1 cellular context compared by ENCODE assay signal in the genomic region with DNA sequence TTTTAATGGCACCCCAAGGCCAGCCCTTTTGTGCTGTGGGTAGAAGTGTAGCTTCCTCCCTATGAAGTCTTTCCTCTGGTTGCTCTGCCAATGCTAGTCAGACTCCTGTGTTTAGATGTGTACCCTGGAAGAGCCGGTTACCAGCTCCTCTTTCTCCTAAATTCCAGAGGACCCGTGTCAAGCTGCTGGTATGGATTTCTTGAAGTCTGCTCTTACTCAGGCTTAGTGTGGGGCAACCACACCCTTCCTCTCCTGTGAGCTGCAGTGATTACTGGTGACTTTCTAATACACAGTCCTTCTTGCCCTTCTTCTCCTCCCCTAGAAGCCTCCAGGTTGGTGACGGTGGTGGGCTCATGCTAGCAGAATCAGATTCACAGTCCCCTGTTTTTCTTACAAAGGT.
TF ChIP-seq lines count a peak whose summit lies in the region.

No MANE protein-coding gene starts in this region.

TF ChIP-seq in GM23338, 12 proteins besides CTCF, POLR2A, EP300 and RAD21 (continued from another document):
- TF ChIP-seq, protein P1, sequence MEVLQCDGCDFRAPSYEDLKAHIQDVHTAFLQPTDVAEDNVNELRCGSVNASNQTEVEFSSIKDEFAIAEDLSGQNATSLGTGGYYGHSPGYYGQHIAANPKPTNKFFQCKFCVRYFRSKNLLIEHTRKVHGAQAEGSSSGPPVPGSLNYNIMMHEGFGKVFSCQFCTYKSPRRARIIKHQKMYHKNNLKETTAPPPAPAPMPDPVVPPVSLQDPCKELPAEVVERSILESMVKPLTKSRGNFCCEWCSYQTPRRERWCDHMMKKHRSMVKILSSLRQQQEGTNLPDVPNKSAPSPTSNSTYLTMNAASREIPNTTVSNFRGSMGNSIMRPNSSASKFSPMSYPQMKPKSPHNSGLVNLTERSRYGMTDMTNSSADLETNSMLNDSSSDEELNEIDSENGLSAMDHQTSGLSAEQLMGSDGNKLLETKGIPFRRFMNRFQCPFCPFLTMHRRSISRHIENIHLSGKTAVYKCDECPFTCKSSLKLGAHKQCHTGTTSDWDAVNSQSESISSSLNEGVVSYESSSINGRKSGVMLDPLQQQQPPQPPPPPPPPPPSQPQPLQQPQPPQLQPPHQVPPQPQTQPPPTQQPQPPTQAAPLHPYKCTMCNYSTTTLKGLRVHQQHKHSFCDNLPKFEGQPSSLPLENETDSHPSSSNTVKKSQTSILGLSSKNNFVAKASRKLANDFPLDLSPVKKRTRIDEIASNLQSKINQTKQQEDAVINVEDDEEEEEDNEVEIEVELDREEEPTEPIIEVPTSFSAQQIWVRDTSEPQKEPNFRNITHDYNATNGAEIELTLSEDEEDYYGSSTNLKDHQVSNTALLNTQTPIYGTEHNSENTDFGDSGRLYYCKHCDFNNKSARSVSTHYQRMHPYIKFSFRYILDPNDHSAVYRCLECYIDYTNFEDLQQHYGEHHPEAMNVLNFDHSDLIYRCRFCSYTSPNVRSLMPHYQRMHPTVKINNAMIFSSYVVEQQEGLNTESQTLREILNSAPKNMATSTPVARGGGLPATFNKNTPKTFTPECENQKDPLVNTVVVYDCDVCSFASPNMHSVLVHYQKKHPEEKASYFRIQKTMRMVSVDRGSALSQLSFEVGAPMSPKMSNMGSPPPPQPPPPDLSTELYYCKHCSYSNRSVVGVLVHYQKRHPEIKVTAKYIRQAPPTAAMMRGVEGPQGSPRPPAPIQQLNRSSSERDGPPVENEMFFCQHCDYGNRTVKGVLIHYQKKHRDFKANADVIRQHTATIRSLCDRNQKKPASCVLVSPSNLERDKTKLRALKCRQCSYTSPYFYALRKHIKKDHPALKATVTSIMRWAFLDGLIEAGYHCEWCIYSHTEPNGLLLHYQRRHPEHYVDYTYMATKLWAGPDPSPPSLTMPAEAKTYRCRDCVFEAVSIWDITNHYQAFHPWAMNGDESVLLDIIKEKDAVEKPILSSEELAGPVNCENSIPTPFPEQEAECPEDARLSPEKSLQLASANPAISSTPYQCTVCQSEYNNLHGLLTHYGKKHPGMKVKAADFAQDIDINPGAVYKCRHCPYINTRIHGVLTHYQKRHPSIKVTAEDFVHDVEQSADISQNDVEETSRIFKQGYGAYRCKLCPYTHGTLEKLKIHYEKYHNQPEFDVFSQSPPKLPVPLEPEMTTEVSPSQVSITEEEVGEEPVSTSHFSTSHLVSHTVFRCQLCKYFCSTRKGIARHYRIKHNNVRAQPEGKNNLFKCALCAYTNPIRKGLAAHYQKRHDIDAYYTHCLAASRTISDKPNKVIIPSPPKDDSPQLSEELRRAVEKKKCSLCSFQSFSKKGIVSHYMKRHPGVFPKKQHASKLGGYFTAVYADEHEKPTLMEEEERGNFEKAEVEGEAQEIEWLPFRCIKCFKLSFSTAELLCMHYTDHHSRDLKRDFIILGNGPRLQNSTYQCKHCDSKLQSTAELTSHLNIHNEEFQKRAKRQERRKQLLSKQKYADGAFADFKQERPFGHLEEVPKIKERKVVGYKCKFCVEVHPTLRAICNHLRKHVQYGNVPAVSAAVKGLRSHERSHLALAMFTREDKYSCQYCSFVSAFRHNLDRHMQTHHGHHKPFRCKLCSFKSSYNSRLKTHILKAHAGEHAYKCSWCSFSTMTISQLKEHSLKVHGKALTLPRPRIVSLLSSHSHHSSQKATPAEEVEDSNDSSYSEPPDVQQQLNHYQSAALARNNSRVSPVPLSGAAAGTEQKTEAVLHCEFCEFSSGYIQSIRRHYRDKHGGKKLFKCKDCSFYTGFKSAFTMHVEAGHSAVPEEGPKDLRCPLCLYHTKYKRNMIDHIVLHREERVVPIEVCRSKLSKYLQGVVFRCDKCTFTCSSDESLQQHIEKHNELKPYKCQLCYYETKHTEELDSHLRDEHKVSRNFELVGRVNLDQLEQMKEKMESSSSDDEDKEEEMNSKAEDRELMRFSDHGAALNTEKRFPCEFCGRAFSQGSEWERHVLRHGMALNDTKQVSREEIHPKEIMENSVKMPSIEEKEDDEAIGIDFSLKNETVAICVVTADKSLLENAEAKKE (CRISPR knock-in tag; IDR thresholded peaks at IDR 0.05), result no peak
- TF ChIP-seq JUNB (IDR thresholded peaks at IDR 0.05; ENCODE audit: unreplicated experiment), result no peak
- no peak for TF ChIP-seq CREB1 (CRISPR knock-in tag; IDR thresholded peaks at IDR 0.05; ENCODE audit: low read depth)
- no peak for TF ChIP-seq REST (IDR thresholded peaks at IDR 0.05; ENCODE audit: unreplicated experiment)
- no peak for TF ChIP-seq EZH2 (IDR thresholded peaks at IDR 0.05; ENCODE audit: low read depth, unreplicated experiment)
- no peak for TF ChIP-seq EZH2phosphoT487 (IDR thresholded peaks at IDR 0.05; ENCODE audit: unreplicated experiment)
- TF ChIP-seq ZNF331 (CRISPR knock-in tag; IDR thresholded peaks at IDR 0.05; ENCODE audit: low read depth), result no peak
- no peak for TF ChIP-seq NANOG (IDR thresholded peaks at IDR 0.05; ENCODE audit: borderline replicate concordance)
- no peak for TF ChIP-seq ZNF114 (CRISPR knock-in tag; IDR thresholded peaks at IDR 0.05)
- no peak for TF ChIP-seq STAT1 (IDR thresholded peaks at IDR 0.05; ENCODE audit: unreplicated experiment)
- no peak for TF ChIP-seq POLR2AphosphoS5 (IDR thresholded peaks at IDR 0.05; ENCODE audit: low read depth)
TF ChIP-seq in GM23338: peak in this region for 0.
